ENCODE assay signal across 1 cellular context in genomic region chr19:38676023-38676877, GRCh38.
TF ChIP-seq lines count a peak whose summit lies in the region.

No MANE protein-coding gene starts in this region.

TF ChIP-seq in HEK293, 187 proteins besides CTCF, POLR2A, EP300 and RAD21 (continued from another document):
- TF ChIP-seq ZBTB26 (tag by site-specific recombination; optimal IDR thresholded peaks at IDR 0.05) (peak; percentile 7), ZNF335 (tag by site-specific recombination; conservative IDR thresholded peaks at IDR 0.05) (no peak), ZNF600 (tag by site-specific recombination; IDR thresholded peaks at IDR 0.05) (peak; percentile 34; the same call in 1 of the 2 replicates), ZNF280C (tag by site-specific recombination; IDR thresholded peaks at IDR 0.05) (no peak), PRDM4 (tag by site-specific recombination; IDR thresholded peaks at IDR 0.05) (no peak), ZNF169 (tag by site-specific recombination; IDR thresholded peaks at IDR 0.05) (no peak)
